ENCODE assay signal across 2 cellular contexts in the genomic region with DNA sequence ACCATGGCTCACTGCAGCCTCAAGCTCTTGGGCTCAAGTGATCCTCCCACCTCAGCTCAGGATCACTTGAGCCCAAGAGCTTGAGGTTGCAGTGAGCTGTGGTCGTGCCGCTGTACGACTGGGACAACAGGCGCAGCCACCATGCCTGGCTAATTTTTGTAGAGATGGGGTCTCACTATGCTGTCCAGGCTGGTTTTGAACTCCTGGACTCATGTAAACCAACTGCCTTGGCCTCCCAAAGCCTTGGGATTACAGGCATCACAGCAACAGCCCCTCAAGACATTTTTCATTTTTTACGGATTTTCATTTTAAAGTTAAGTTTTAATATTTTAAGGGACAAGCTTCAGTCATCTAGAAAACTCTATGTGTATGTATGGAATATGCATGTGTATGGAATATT.
TF ChIP-seq lines count a peak whose summit lies in the region.

No MANE protein-coding gene starts in this region.

TF ChIP-seq in HepG2, 621 proteins besides CTCF, POLR2A, EP300 and RAD21:
- TF ChIP-seq CENPT (CRISPR knock-in tag; IDR thresholded peaks at IDR 0.05; ENCODE audit: low read depth) (no peak), ZNF121 (CRISPR knock-in tag; IDR thresholded peaks at IDR 0.05) (peak; percentile 52; the same call in 1 of the 2 replicates), TRIM24 (CRISPR knock-in tag; IDR thresholded peaks at IDR 0.05) (no peak)
- TF ChIP-seq, protein P1, sequence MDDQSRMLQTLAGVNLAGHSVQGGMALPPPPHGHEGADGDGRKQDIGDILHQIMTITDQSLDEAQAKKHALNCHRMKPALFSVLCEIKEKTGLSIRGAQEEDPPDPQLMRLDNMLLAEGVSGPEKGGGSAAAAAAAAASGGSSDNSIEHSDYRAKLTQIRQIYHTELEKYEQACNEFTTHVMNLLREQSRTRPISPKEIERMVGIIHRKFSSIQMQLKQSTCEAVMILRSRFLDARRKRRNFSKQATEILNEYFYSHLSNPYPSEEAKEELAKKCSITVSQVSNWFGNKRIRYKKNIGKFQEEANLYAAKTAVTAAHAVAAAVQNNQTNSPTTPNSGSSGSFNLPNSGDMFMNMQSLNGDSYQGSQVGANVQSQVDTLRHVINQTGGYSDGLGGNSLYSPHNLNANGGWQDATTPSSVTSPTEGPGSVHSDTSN (CRISPR knock-in tag; IDR thresholded peaks at IDR 0.05; ENCODE audit: borderline replicate concordance) = no peak

TF ChIP-seq in K562, 482 proteins besides CTCF, POLR2A, EP300 and RAD21:
- TF ChIP-seq STAT5B (CRISPR knock-in tag; IDR thresholded peaks at IDR 0.05) (no peak), ZNF143 (CRISPR knock-in tag; IDR thresholded peaks at IDR 0.05) (no peak), CXXC5 (CRISPR knock-in tag; IDR thresholded peaks at IDR 0.05) (no peak), ZNF121 (CRISPR knock-in tag; conservative IDR thresholded peaks at IDR 0.05) (peak; percentile 65; the same call in 1 of the 2 replicates)
